In genomic region chr3:8667429-8668091, GRCh38 we compare ENCODE assay signal across 1 cellular context.
A peak's percentile ranks its signal among the peaks of the same experiment; 100 is the strongest.
TF ChIP-seq lines count a peak whose summit lies in the region.

No MANE protein-coding gene starts in this region.

TF ChIP-seq in IMR-90, 13 proteins besides CTCF, POLR2A, EP300 and RAD21:
- TF ChIP-seq CEBPB (IDR thresholded peaks at IDR 0.05; ENCODE audit: low read depth, low read length) (peak; percentile 34; the same call in 1 of the 2 replicates), MXI1 (IDR thresholded peaks at IDR 0.05; ENCODE audit: borderline replicate concordance, low read depth, low read length) (no peak)
